In genomic region chr1:56820755-56821461, GRCh38 we compare ENCODE assay signal across 1 cellular context.
TF ChIP-seq lines count a peak whose summit lies in the region.

No MANE protein-coding gene starts in this region.

TF ChIP-seq in H1, 55 proteins besides CTCF, POLR2A, EP300 and RAD21:
- TF ChIP-seq JUND (IDR thresholded peaks at IDR 0.05; ENCODE audit: low read length): no peak
- no peak for TF ChIP-seq SIRT6 (IDR thresholded peaks at IDR 0.05; ENCODE audit: low read length)
- no peak for TF ChIP-seq ATF3 (IDR thresholded peaks at IDR 0.05; ENCODE audit: insufficient read depth, low read depth, low read length)
- TF ChIP-seq NRF1 (IDR thresholded peaks at IDR 0.05; ENCODE audit: low read depth, low read length): no peak
- TF ChIP-seq SP4 (IDR thresholded peaks at IDR 0.05; ENCODE audit: low read length): no peak
- TF ChIP-seq SIN3A (conservative IDR thresholded peaks at IDR 0.05 in 1 of 2, IDR thresholded peaks at IDR 0.05 in 1 of 2; ENCODE audit: low read depth in 1 of 2, low read length in 2 of 2): peak in 1 of 2 experiments; percentile 53; a peak in 1 of 4 replicates
TF ChIP-seq in H1: peak in this region for 1.
